10 cellular contexts compared by ENCODE assay signal in the genomic region with DNA sequence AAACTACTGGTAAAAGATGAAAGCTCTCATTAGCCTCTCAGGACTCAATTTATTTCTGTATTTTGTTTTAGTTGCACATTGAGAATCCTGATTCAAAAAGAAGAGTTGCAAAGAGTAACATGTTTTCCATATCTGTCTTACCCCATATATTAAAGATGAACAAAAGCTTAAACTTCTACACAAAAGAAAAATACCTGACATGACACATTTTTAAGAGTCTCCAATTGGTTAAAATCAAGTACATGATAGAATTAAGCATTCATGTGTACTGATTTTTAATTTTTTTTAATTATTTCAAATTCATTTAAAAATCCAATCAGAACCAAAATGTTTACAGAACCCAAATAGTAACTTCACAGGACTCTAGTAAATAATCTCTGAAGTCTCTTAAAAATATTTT.
"Had no signal": no experiment of that assay in that cellular context is flagged by ENCODE, and none has a peak within 500 bp of the region (broad histone marks: within the 10 kb centered on the region; RNA-seq: fewer than 3 reads in every experiment).

No MANE protein-coding gene starts in this region.

- H3K4me3 ChIP-seq: GM23338, HAP-1 had no signal

- H2AFZ ChIP-seq: GM23338 had no signal

- H3K9me3 Mint-ChIP-seq: GM23338, HFFc6 had no signal

- H3K9me3 ChIP-seq: HAP-1 had no signal

- H3K4me3 Mint-ChIP-seq: GM23338, HFFc6 had no signal

- DNase-seq: H7, HFFc6, Karpas-422, KBM-7 had no signal

- ATAC-seq: GM23338, HCT116 had no signal

- H3K36me3 ChIP-seq: HAP-1 had no signal

- FAIRE-seq: H1, HTR-8/SVneo had no signal

- H3K27ac ChIP-seq: KMS-11 had no signal

- H3K27ac Mint-ChIP-seq: GM23338, HFFc6 had no signal

- H3K4me2 ChIP-seq: GM23338, KMS-11 had no signal

- H3K9ac ChIP-seq: KMS-11 had no signal
